Comparison of ENCODE assay signal across 16 cellular contexts in the genomic region with DNA sequence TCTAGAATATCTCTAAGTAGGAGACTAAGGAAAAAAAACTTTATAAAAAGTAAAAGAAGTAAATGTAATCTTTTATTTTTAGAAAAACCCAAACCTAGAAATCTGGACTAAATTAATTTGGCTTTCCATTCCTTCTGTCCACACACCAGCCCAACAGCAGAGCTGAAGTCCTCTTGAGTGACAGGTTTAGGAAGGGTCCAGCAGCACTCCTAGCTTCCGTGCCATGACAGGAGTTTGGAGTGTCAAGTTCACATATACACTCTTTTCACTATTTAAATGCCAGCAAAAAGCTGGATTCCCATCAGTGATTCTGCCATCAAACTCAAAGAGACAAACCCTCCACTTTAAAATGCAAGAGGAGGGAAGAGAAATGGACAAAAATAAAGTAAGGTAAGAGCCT. TPM values are rescaled to one million over a fixed set of nuclear protein-coding genes. Genes with fewer than 3 reads are reported as not detected.
DNase-seq lines count a peak whose midpoint lies in the region; ATAC-seq and TF ChIP-seq lines count a peak whose summit lies in the region.
"Had no signal": no experiment of that assay in that cellular context is flagged by ENCODE, and none has a peak within 500 bp of the region (broad histone marks: within the 10 kb centered on the region; RNA-seq: fewer than 3 reads in every experiment).

No MANE protein-coding gene starts in this region.

- CTCF ChIA-PET in WTC11 (lab: Charles Lee): interaction anchor here (0.6 kb wide), 1 partner anchor 33 kb away, joined by 7 read pairs; no protein-coding TSS in a partner anchor

- no peak overlapping the region for H2BK20ac ChIP-seq in H9 (ENCODE audit: low read depth, low read length, poor library complexity, severe bottlenecking)

- H3K4me1 ChIP-seq in H9 (ENCODE audit: insufficient read depth, low read length): peaks cover 7% of the 10 kb centered on the region
- no peaks in the 10 kb centered on the region for H3K4me1 ChIP-seq in esophagus muscularis mucosa
- H3K4me1 ChIP-seq in neutrophil (ENCODE audit: control insufficient read depth in 1 of 2, insufficient read depth in 1 of 2, low read depth in 1 of 2, low read length in 1 of 2): peaks cover 39 to 42% of the 10 kb centered on the region in 2 experiments
- no peaks in the 10 kb centered on the region for H3K4me1 ChIP-seq in mucosa of descending colon (ENCODE audit: low read depth)

- TF ChIP-seq CTCF in H9 (conservative IDR thresholded peaks at IDR 0.05): no peak
- TF ChIP-seq CTCF in WTC11 (IDR thresholded peaks at IDR 0.05): no peak
- no peak for TF ChIP-seq CTCF in esophagus muscularis mucosa (IDR thresholded peaks at IDR 0.05)
- no peak for TF ChIP-seq CTCF in neutrophil (IDR thresholded peaks at IDR 0.05)
- TF ChIP-seq CTCF in mucosa of descending colon (IDR thresholded peaks at IDR 0.05): no peak

- no peak overlapping the region for H3K4ac ChIP-seq in H9 (ENCODE audit: low read depth, low read length)

- no peak overlapping the region for H2BK15ac ChIP-seq in H9 (ENCODE audit: low read depth, low read length)

- H3K4me3 ChIP-seq in esophagus muscularis mucosa: no peak overlapping the region
- no peak overlapping the region for H3K4me3 ChIP-seq in neutrophil (ENCODE audit: low read depth in 1 of 2, low read length in 1 of 2)
- H3K4me3 ChIP-seq in mucosa of descending colon: no peak overlapping the region
- H3K4me3 ChIP-seq: HAP-1 had no signal

- no peak overlapping the region for H3K14ac ChIP-seq in H9 (ENCODE audit: insufficient read depth, low read length)

- H3K4me2 ChIP-seq in H9 (ENCODE audit: insufficient read depth, insufficient read length, low read length): peak overlapping the region; percentile 24

- H3K27ac Mint-ChIP-seq in H9 (no peak overlapping the region), WTC11 (no peak overlapping the region; the same call in 1 of the 2 replicates)
- H3K27ac Mint-ChIP-seq: CD4-positive, alpha-beta memory T cell had no signal

- H3K4me1 Mint-ChIP-seq in H9 (peaks cover 35 to 39% of the 10 kb centered on the region in 2 experiments), WTC11 (peaks cover 42% of the 10 kb centered on the region)

- no peak for TF ChIP-seq POLR2A in esophagus muscularis mucosa (IDR thresholded peaks at IDR 0.05; ENCODE audit: low read depth)

- peaks cover 2% of the 10 kb centered on the region for H3K27me3 Mint-ChIP-seq in H9 (ENCODE audit: low read depth)
- H3K27me3 Mint-ChIP-seq in WTC11 (ENCODE audit: low read depth): peaks cover 28% of the 10 kb centered on the region

- no peaks in the 10 kb centered on the region for H3K79me2 ChIP-seq in H9 (ENCODE audit: insufficient read depth, low read length)

- H2AK5ac ChIP-seq in H9 (ENCODE audit: insufficient read length, low read length): no peak overlapping the region

- intact Hi-C loops in esophagus muscularis mucosa (cut with DNase I) (no loop called here), mucosa of descending colon (cut with DNase I, micrococcal nuclease) (no loop called here)

- H3K27ac ChIP-seq in H9 (ENCODE audit: insufficient read length, low read depth, low read length) (no peak overlapping the region), esophagus muscularis mucosa (replicated peaks in 1 of 4) (no peak overlapping the region), neutrophil (peak overlapping the region; percentile 19)

- H4K5ac ChIP-seq in H9 (ENCODE audit: insufficient read length, low read depth, low read length): no peak overlapping the region

- H3K56ac ChIP-seq in H9 (ENCODE audit: insufficient read length, low read depth, low read length): no peak overlapping the region

- H4K8ac ChIP-seq in H9 (replicated peaks; ENCODE audit: insufficient read length, low read depth, low read length): no peak overlapping the region

- no peaks in the 10 kb centered on the region for H3K9me3 Mint-ChIP-seq in H9
- H3K9me3 Mint-ChIP-seq in WTC11: no peaks in the 10 kb centered on the region
- H3K9me3 Mint-ChIP-seq: CD4-positive, alpha-beta memory T cell had no signal

- H4K20me1 ChIP-seq in H9 (ENCODE audit: control insufficient read depth, insufficient read depth, insufficient read length): no peaks in the 10 kb centered on the region

- no peak overlapping the region for H3K23ac ChIP-seq in H9 (ENCODE audit: insufficient read length, low read depth, low read length)

- H2BK120ac ChIP-seq in H9 (ENCODE audit: low read depth, low read length, poor library complexity, severe bottlenecking): no peak overlapping the region

- H3T11ph ChIP-seq in H9 (ENCODE audit: low read length): no peak overlapping the region

- no peaks in the 10 kb centered on the region for H3K23me2 ChIP-seq in H9 (ENCODE audit: insufficient read length, low read depth, low read length, poor library complexity, severe bottlenecking)

- no peaks in the 10 kb centered on the region for H3K79me1 ChIP-seq in H9 (ENCODE audit: insufficient read depth, low read depth, low read length, poor library complexity, severe bottlenecking)

- H2AFZ ChIP-seq in H9 (ENCODE audit: low read length): no peak overlapping the region

- H3K36me3 Mint-ChIP-seq in H9 (ENCODE audit: insufficient read depth in 1 of 3, low read depth in 3 of 3) (no peaks in the 10 kb centered on the region), WTC11 (no peaks in the 10 kb centered on the region)
- H3K36me3 Mint-ChIP-seq: CD4-positive, alpha-beta memory T cell had no signal

- no peak for TF ChIP-seq EP300 in esophagus muscularis mucosa (IDR thresholded peaks at IDR 0.05)

- H3K36me3 ChIP-seq in esophagus muscularis mucosa: no peaks in the 10 kb centered on the region
- peaks cover 73% of the 10 kb centered on the region for H3K36me3 ChIP-seq in neutrophil
- H3K36me3 ChIP-seq in mucosa of descending colon (ENCODE audit: low read depth): no peaks in the 10 kb centered on the region
- H3K36me3 ChIP-seq: HAP-1 had no signal

- no peaks in the 10 kb centered on the region for H3K27me3 ChIP-seq in H9 (ENCODE audit: insufficient read depth, low read length)
- H3K27me3 ChIP-seq in esophagus muscularis mucosa: peaks cover 0 to 35% (median 0%) of the 10 kb centered on the region in 4 donors
- H3K27me3 ChIP-seq in neutrophil: no peaks in the 10 kb centered on the region

- H2BK5ac ChIP-seq in H9 (ENCODE audit: insufficient read length, low read length): no peak overlapping the region

- no peak overlapping the region for H2BK12ac ChIP-seq in H9 (ENCODE audit: insufficient read length, low read depth, low read length)

- H3K4me3 Mint-ChIP-seq in H9 (no peak overlapping the region; a peak in 1 of 5 replicates), WTC11 (peak overlapping the region; percentile 9; the same call in 1 of the 2 replicates)
- H3K4me3 Mint-ChIP-seq: CD4-positive, alpha-beta memory T cell had no signal

- H4K91ac ChIP-seq in H9 (ENCODE audit: insufficient read length, low read depth, low read length): no peak overlapping the region

- no peak overlapping the region for H3K18ac ChIP-seq in H9 (ENCODE audit: insufficient read length, low read depth, low read length)

- WGBS in H9 (ENCODE audit: extremely low coverage, insufficient read length, low lambda C conversion rate): no CpG with 5 or more reads among the region's 1 CpG
- WGBS in esophagus muscularis mucosa: 54% methylated on average over 1 of the region's 1 CpG

- no peak for DNase-seq in H9
- no peak for DNase-seq in WTC11 (ENCODE audit: low spot score)
- DNase-seq in esophagus muscularis mucosa (ENCODE audit: extremely low spot score): peak; percentile 37
- no peak for DNase-seq in A172 (ENCODE audit: low spot score)
- DNase-seq in mucosa of descending colon: no peak
- DNase-seq: 8988T; C1 segment of cervical spinal cord; Calu3; CD4-positive, alpha-beta memory T cell; COR-L47; DMS153; DND-41 had no signal

- no peak overlapping the region for H3K9ac ChIP-seq in H9 (ENCODE audit: extremely low read depth, insufficient read length, low read length)

- POLR2A ChIA-PET in WTC11 (lab: Charles Lee): no interaction called here

- no peaks in the 10 kb centered on the region for H3K9me3 ChIP-seq in H9 (ENCODE audit: control insufficient read depth, low read depth, low read length)
- H3K9me3 ChIP-seq in esophagus muscularis mucosa: no peaks in the 10 kb centered on the region
- H3K9me3 ChIP-seq in neutrophil: no peaks in the 10 kb centered on the region
- no peaks in the 10 kb centered on the region for H3K9me3 ChIP-seq in mucosa of descending colon
- H3K9me3 ChIP-seq: HAP-1 had no signal

- ATAC-seq in WTC11 (no peak), HG02840 (IDR thresholded peaks at IDR 0.05; ENCODE audit: low FRiP score, unreplicated experiment) (no peak), mucosa of descending colon (no peak)

TF ChIP-seq in WTC11, 78 proteins besides CTCF, POLR2A, EP300 and RAD21 (continues in another document):
- TF ChIP-seq FOXP1 (CRISPR knock-in tag; IDR thresholded peaks at IDR 0.05; ENCODE audit: borderline replicate concordance) (no peak), JUN (CRISPR knock-in tag; IDR thresholded peaks at IDR 0.05) (no peak)

RNA-seq across cellular contexts. Expression of a gene that starts 13.1 kb away (rescaled TPM):
- total RNA-seq in H9 (2021) (1.4 and 1.7 TPM in 2 replicates), WTC11 (2021) (0.92 to 2.0 TPM (median 1.4 TPM) in 3 replicates), esophagus muscularis mucosa (1 to 10 TPM in 1 of 4 donors, under 1 TPM in 2, not detected in 1; 0.29 to 2.0 (median 0.71) TPM), mucosa of descending colon (under 1 TPM in 1 of 3 donors, not detected in 2; 0.46 TPM)
- total RNA-seq in A172 (2014; rRNA removed; shearing (Covaris generic)): not detected in 2 replicates
- total RNA-seq: Calu3, H4 had no signal

RNA-seq across cellular contexts. Expression of a gene that starts 18.2 kb away (rescaled TPM):
- total RNA-seq in H9 (2021) (15.5 and 17.7 TPM in 2 replicates), WTC11 (2021) (14.7 to 16.4 TPM (median 14.8 TPM) in 3 replicates), esophagus muscularis mucosa (1 to 10 TPM; 2.2 to 4.3 (median 2.5) TPM), mucosa of descending colon (1 to 10 TPM in 1 of 3 donors, under 1 TPM in 2; 0.14 to 2.1 (median 0.39) TPM)
- not detected in 2 replicates for total RNA-seq in A172 (2014; rRNA removed; shearing (Covaris generic))
- total RNA-seq: H4 had no signal

RNA-seq across cellular contexts. Expression of a gene that starts 46.7 kb away (rescaled TPM):
- total RNA-seq in H9 (2021) (12.9 and 13.1 TPM in 2 replicates), WTC11 (2021) (14.0 to 16.5 TPM (median 14.3 TPM) in 3 replicates), esophagus muscularis mucosa (10 to 100 TPM; 36.2 to 51.9 (median 39.4) TPM), mucosa of descending colon (10 to 100 TPM; 40.6 to 57.1 (median 48.4) TPM)
- 0.60 and 1.6 TPM in 2 replicates for total RNA-seq in A172 (2014; rRNA removed; shearing (Covaris generic))
